Comparison of ENCODE assay signal across 8 cellular contexts in genomic region chr4:141346144-141346543, GRCh38.
DNase-seq lines count a peak whose midpoint lies in the region; ATAC-seq and TF ChIP-seq lines count a peak whose summit lies in the region.

No MANE protein-coding gene starts in this region.

- H3K27ac ChIP-seq in right lobe of liver: no peak overlapping the region

- H3K9me3 ChIP-seq in right lobe of liver: no peaks in the 10 kb centered on the region

- intact Hi-C loops in right lobe of liver (cut with DNase I): no loop called here

- H3K4me3 ChIP-seq in BJ (ENCODE audit: low read depth, low read length) (no peak overlapping the region), right lobe of liver (no peak overlapping the region)

- WGBS in right lobe of liver (ENCODE audit: insufficient coverage, low coverage, low lambda C conversion rate, missing lambda C conversion rate): 0% methylated on average over 1 of the region's 1 CpG

- no peaks in the 10 kb centered on the region for H3K27me3 ChIP-seq in BJ (ENCODE audit: control insufficient read depth, insufficient read depth, low read length)
- no peaks in the 10 kb centered on the region for H3K27me3 ChIP-seq in right lobe of liver

- POLR2A ChIA-PET in BJ (lab: Charles Lee): no interaction called here

- peaks cover 0 to 15% (median 6%) of the 10 kb centered on the region in 4 donors for H3K4me1 ChIP-seq in right lobe of liver

- no peaks in the 10 kb centered on the region for H3K36me3 ChIP-seq in BJ (ENCODE audit: control insufficient read depth, insufficient read depth, low read length)
- no peaks in the 10 kb centered on the region for H3K36me3 ChIP-seq in right lobe of liver

- DNase-seq in BJ (ENCODE audit: low read depth): no peak
- peak; percentile 5 for DNase-seq in NCI-H2227 treated with DMSO at 0.1 percent for 48 hours (lab: John Stamatoyannopoulos, UW)
- DNase-seq in cerebellar cortex (ENCODE audit: low spot score): peak; percentile 64
- peak in 1 of 3 donors; percentile 64 for DNase-seq in right lobe of liver
- DNase-seq in stimulated activated CD4-positive, alpha-beta T cell treated with anti-CD3 and anti-CD28 coated beads, Interleukin-4, amount 100 ng/mL, for 4 hours: no peak
- no peak for DNase-seq in activated gamma-delta T cell (lab: John Stamatoyannopoulos, UW)
- DNase-seq in GM19238 (ENCODE audit: insufficient read length, low spot score): no peak

- TF ChIP-seq POLR2A in right lobe of liver (IDR thresholded peaks at IDR 0.05): no peak

- CTCF ChIA-PET in BJ (lab: Yijun Ruan, JAX): interaction anchor here (0.6 to 2.3 kb wide), 24 partner anchors 9 to 1556 kb away, joined by 3 to 10 read pairs (median 3); no protein-coding TSS in a partner anchor

- peak; percentile 55 for TF ChIP-seq CTCF in BJ (IDR thresholded peaks at IDR 0.05; ENCODE audit: insufficient read depth, low read depth, low read length)
- TF ChIP-seq CTCF in right lobe of liver (IDR thresholded peaks at IDR 0.05): peak; percentile 62 to 71 (median 69)

- peak; percentile 63 for ATAC-seq in GM21825 (IDR thresholded peaks at IDR 0.05; ENCODE audit: unreplicated experiment)
- ATAC-seq in right lobe of liver: peak; percentile 74 to 81 (median 76)

Comparison
In these comparisons a context has a peak if more than half of its experiments do, and no peak if none do; other contexts are left out.
1. DNase-seq: peak in NCI-H2227 treated with DMSO at 0.1 percent for 48 hours (single experiment) and cerebellar cortex (single experiment); none in BJ (single experiment), stimulated activated CD4-positive, alpha-beta T cell treated with anti-CD3 and anti-CD28 coated beads, Interleukin-4, amount 100 ng/mL, for 4 hours (0 of 2), activated gamma-delta T cell (single experiment) and GM19238 (single experiment).